ENCODE assay signal across 1 cellular context in the genomic region with DNA sequence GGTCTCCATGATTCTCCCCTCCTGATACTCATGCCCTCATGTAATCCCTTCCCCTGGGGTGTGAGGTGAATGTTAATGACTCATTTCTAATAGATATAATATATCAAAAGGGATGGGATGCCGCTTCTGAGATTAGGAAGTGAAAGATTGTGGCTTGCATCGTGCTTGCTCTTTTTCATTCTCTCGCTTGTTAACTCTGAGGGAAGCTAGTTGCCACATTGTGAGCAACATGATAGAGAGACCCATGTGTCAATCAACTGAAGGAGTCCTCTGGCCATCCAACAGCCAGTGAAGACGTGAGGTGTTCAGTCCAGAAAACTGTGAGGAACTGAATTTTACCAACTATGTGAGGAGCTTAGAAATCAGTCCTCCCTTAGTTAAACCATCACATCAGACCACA.
TF ChIP-seq lines count a peak whose summit lies in the region.

No MANE protein-coding gene starts in this region.

TF ChIP-seq in GM12878, 131 proteins besides CTCF, POLR2A, EP300 and RAD21 (continued from another document):
- TF ChIP-seq SPI1 (IDR thresholded peaks at IDR 0.05; ENCODE audit: borderline replicate concordance, insufficient read depth, low read depth, low read length): peak; percentile 57
- TF ChIP-seq, protein P1, sequence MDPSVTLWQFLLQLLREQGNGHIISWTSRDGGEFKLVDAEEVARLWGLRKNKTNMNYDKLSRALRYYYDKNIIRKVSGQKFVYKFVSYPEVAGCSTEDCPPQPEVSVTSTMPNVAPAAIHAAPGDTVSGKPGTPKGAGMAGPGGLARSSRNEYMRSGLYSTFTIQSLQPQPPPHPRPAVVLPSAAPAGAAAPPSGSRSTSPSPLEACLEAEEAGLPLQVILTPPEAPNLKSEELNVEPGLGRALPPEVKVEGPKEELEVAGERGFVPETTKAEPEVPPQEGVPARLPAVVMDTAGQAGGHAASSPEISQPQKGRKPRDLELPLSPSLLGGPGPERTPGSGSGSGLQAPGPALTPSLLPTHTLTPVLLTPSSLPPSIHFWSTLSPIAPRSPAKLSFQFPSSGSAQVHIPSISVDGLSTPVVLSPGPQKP (IDR thresholded peaks at IDR 0.05; ENCODE audit: low read depth, low read length): no peak
- TF ChIP-seq, protein P2, sequence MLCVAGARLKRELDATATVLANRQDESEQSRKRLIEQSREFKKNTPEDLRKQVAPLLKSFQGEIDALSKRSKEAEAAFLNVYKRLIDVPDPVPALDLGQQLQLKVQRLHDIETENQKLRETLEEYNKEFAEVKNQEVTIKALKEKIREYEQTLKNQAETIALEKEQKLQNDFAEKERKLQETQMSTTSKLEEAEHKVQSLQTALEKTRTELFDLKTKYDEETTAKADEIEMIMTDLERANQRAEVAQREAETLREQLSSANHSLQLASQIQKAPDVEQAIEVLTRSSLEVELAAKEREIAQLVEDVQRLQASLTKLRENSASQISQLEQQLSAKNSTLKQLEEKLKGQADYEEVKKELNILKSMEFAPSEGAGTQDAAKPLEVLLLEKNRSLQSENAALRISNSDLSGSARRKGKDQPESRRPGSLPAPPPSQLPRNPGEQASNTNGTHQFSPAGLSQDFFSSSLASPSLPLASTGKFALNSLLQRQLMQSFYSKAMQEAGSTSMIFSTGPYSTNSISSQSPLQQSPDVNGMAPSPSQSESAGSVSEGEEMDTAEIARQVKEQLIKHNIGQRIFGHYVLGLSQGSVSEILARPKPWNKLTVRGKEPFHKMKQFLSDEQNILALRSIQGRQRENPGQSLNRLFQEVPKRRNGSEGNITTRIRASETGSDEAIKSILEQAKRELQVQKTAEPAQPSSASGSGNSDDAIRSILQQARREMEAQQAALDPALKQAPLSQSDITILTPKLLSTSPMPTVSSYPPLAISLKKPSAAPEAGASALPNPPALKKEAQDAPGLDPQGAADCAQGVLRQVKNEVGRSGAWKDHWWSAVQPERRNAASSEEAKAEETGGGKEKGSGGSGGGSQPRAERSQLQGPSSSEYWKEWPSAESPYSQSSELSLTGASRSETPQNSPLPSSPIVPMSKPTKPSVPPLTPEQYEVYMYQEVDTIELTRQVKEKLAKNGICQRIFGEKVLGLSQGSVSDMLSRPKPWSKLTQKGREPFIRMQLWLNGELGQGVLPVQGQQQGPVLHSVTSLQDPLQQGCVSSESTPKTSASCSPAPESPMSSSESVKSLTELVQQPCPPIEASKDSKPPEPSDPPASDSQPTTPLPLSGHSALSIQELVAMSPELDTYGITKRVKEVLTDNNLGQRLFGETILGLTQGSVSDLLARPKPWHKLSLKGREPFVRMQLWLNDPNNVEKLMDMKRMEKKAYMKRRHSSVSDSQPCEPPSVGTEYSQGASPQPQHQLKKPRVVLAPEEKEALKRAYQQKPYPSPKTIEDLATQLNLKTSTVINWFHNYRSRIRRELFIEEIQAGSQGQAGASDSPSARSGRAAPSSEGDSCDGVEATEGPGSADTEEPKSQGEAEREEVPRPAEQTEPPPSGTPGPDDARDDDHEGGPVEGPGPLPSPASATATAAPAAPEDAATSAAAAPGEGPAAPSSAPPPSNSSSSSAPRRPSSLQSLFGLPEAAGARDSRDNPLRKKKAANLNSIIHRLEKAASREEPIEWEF (IDR thresholded peaks at IDR 0.05; ENCODE audit: insufficient replicate concordance, low read depth, low read length): no peak
- 0 out of 2 replicates have a peak, but pooled peaks have one; percentile 40 for TF ChIP-seq DPF2 (IDR thresholded peaks at IDR 0.05)
- TF ChIP-seq ZSCAN29 (IDR thresholded peaks at IDR 0.05): no peak
- TF ChIP-seq, protein P3, sequence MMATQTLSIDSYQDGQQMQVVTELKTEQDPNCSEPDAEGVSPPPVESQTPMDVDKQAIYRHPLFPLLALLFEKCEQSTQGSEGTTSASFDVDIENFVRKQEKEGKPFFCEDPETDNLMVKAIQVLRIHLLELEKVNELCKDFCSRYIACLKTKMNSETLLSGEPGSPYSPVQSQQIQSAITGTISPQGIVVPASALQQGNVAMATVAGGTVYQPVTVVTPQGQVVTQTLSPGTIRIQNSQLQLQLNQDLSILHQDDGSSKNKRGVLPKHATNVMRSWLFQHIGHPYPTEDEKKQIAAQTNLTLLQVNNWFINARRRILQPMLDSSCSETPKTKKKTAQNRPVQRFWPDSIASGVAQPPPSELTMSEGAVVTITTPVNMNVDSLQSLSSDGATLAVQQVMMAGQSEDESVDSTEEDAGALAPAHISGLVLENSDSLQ (IDR thresholded peaks at IDR 0.05): peak; percentile 96
- TF ChIP-seq, protein P4, sequence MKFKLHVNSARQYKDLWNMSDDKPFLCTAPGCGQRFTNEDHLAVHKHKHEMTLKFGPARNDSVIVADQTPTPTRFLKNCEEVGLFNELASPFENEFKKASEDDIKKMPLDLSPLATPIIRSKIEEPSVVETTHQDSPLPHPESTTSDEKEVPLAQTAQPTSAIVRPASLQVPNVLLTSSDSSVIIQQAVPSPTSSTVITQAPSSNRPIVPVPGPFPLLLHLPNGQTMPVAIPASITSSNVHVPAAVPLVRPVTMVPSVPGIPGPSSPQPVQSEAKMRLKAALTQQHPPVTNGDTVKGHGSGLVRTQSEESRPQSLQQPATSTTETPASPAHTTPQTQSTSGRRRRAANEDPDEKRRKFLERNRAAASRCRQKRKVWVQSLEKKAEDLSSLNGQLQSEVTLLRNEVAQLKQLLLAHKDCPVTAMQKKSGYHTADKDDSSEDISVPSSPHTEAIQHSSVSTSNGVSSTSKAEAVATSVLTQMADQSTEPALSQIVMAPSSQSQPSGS (IDR thresholded peaks at IDR 0.05; ENCODE audit: low read length): no peak
- peak; percentile 42; the same call in 1 of the 2 replicates for TF ChIP-seq RUNX3 (IDR thresholded peaks at IDR 0.05; ENCODE audit: low read length)
- TF ChIP-seq KAT2A (conservative IDR thresholded peaks at IDR 0.05; ENCODE audit: control insufficient read depth, low read depth, low read length): no peak
